Comparison of ENCODE assay signal across 21 cellular contexts in the genomic region with DNA sequence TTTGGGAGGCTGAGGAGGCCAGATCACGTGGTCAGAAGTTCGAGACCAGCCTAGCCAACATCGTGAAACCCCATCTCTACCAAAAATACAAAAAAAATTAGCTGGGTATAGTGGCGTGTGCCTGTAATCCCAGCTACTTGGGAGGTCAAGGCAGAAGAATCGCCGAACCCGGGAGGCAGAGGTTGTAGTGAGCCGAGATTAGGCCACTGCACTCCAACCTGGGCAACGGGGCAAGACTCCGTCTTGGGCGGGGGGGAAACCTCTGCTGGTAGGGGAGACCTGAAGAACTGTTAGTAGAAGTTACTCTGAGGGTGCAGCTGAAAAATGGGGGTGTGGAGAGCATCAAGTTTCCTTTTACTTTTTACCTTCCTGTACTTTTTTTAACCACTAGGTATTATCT. TPM values are rescaled to one million over a fixed set of nuclear protein-coding genes. Genes with fewer than 3 reads are reported as not detected.
DNase-seq lines count a peak whose midpoint lies in the region; ATAC-seq and TF ChIP-seq lines count a peak whose summit lies in the region.
"Had no signal": no experiment of that assay in that cellular context is flagged by ENCODE, and none has a peak within 500 bp of the region (broad histone marks: within the 10 kb centered on the region; RNA-seq: fewer than 3 reads in every experiment).

No MANE protein-coding gene starts in this region.

- peak overlapping the region in 1 of 5 experiments; percentile 92 for H3K27ac Mint-ChIP-seq in brain
- H3K27ac Mint-ChIP-seq in natural killer cell treated with Interleukin-12 subunit alpha and Interleukin-12 subunit beta and Interleukin-15 and Interleukin-18, amount 100 ng/mL, for 72 hours: no peak overlapping the region
- no peak overlapping the region for H3K27ac Mint-ChIP-seq in type B pancreatic cell
- H3K27ac Mint-ChIP-seq in activated CD4-positive, alpha-beta T cell treated with anti-CD3 and anti-CD28 coated beads, Interleukin-2, amount 10 ng/mL, durations not matched to agents 7 days and 5 days: no peak overlapping the region

- peak overlapping the region; percentile 100 for H3K27ac ChIP-seq in RWPE1
- H3K27ac ChIP-seq: C4-2B, KMS-11, SJSA1 had no signal

- DNase-seq in RWPE1 (ENCODE audit: low spot score) (no peak), type B pancreatic cell (ENCODE audit: extremely low spot score, unreplicated experiment) (no peak), NCI-H1048 (lab: John Stamatoyannopoulos, UW) (no peak), GM19240 (ENCODE audit: insufficient read length, low spot score) (no peak)
- DNase-seq in natural killer cell treated with Interleukin-12 subunit alpha and Interleukin-12 subunit beta and Interleukin-15 and Interleukin-18, amount 100 ng/mL, for 72 hours (ENCODE audit: low spot score): peak; percentile 31
- DNase-seq in activated CD4-positive, alpha-beta T cell treated with anti-CD3 and anti-CD28 coated beads, Interleukin-2, amount 10 ng/mL, durations not matched to agents 7 days and 5 days: no peak
- DNase-seq: ACHN, DMS 273 treated with DMSO at 0.1 percent for 48 hours, DND-41, H7, HFFc6, NCI-H1417 treated with DMSO at 0.1 percent for 48 hours, NCI-H187 treated with DMSO at 0.1 percent for 48 hours, NCI-H345, NCI-H526 had no signal

- CTCF ChIA-PET in RWPE1 (lab: Yijun Ruan, JAX): interaction anchor here (0.6 to 7.2 kb wide), 5 partner anchors 14 to 91 kb away, joined by 4 to 89 read pairs (median 6); a partner anchor contains a TSS
- CTCF ChIA-PET in activated CD4-positive, alpha-beta T cell treated with anti-CD3 and anti-CD28 coated beads, Interleukin-2, amount 10 ng/mL, durations not matched to agents 7 days and 5 days (lab: Charles Lee): interaction anchor here (0.8 to 8.1 kb wide), 3 partner anchors 10 to 48 kb away, joined by 3 to 72 read pairs (median 3); a partner anchor contains a TSS

- POLR2A ChIA-PET in RWPE1 (lab: Yijun Ruan, JAX; ENCODE audit: low non-redundant PET): interaction anchor here (0.6 kb wide), 1 partner anchor 33 kb away, joined by 3 read pairs; no protein-coding TSS in a partner anchor
- POLR2A ChIA-PET in activated CD4-positive, alpha-beta T cell treated with anti-CD3 and anti-CD28 coated beads, Interleukin-2, amount 10 ng/mL, durations not matched to agents 7 days and 5 days (lab: Charles Lee): no interaction called here

- no peak for ATAC-seq in natural killer cell treated with Interleukin-12 subunit alpha and Interleukin-12 subunit beta and Interleukin-15 and Interleukin-18, amount 100 ng/mL, for 72 hours

- H3K4me3 Mint-ChIP-seq in brain (peak overlapping the region in 4 of 5 experiments; percentile 54 to 97 (median 94)), type B pancreatic cell (peak overlapping the region; percentile 47)
- no peak overlapping the region for H3K4me3 Mint-ChIP-seq in natural killer cell treated with Interleukin-12 subunit alpha and Interleukin-12 subunit beta and Interleukin-15 and Interleukin-18, amount 100 ng/mL, for 72 hours
- no peak overlapping the region for H3K4me3 Mint-ChIP-seq in activated CD4-positive, alpha-beta T cell treated with anti-CD3 and anti-CD28 coated beads, Interleukin-2, amount 10 ng/mL, durations not matched to agents 7 days and 5 days

- H3K27me3 Mint-ChIP-seq in brain (peaks cover 14% of the 10 kb centered on the region), type B pancreatic cell (no peaks in the 10 kb centered on the region)
- peaks cover 15 to 28% of the 10 kb centered on the region in 2 donors for H3K27me3 Mint-ChIP-seq in natural killer cell treated with Interleukin-12 subunit alpha and Interleukin-12 subunit beta and Interleukin-15 and Interleukin-18, amount 100 ng/mL, for 72 hours
- peaks cover 48% of the 10 kb centered on the region for H3K27me3 Mint-ChIP-seq in activated CD4-positive, alpha-beta T cell treated with anti-CD3 and anti-CD28 coated beads, Interleukin-2, amount 10 ng/mL, durations not matched to agents 7 days and 5 days

- peaks cover 0 to 11% (median 0%) of the 10 kb centered on the region in 5 experiments for H3K9me3 Mint-ChIP-seq in brain
- no peaks in the 10 kb centered on the region for H3K9me3 Mint-ChIP-seq in natural killer cell treated with Interleukin-12 subunit alpha and Interleukin-12 subunit beta and Interleukin-15 and Interleukin-18, amount 100 ng/mL, for 72 hours
- H3K9me3 Mint-ChIP-seq in type B pancreatic cell: no peaks in the 10 kb centered on the region
- peaks cover 8% of the 10 kb centered on the region for H3K9me3 Mint-ChIP-seq in activated CD4-positive, alpha-beta T cell treated with anti-CD3 and anti-CD28 coated beads, Interleukin-2, amount 10 ng/mL, durations not matched to agents 7 days and 5 days
- H3K9me3 Mint-ChIP-seq: HFFc6 had no signal

- no peaks in the 10 kb centered on the region for H3K36me3 Mint-ChIP-seq in brain
- peaks cover 6% of the 10 kb centered on the region for H3K36me3 Mint-ChIP-seq in natural killer cell treated with Interleukin-12 subunit alpha and Interleukin-12 subunit beta and Interleukin-15 and Interleukin-18, amount 100 ng/mL, for 72 hours
- H3K36me3 Mint-ChIP-seq in type B pancreatic cell: no peaks in the 10 kb centered on the region
- peaks cover 3% of the 10 kb centered on the region for H3K36me3 Mint-ChIP-seq in activated CD4-positive, alpha-beta T cell treated with anti-CD3 and anti-CD28 coated beads, Interleukin-2, amount 10 ng/mL, durations not matched to agents 7 days and 5 days (ENCODE audit: low read depth)

- peaks cover 37% of the 10 kb centered on the region for H3K4me1 Mint-ChIP-seq in brain
- peaks cover 6 to 7% of the 10 kb centered on the region in 2 donors for H3K4me1 Mint-ChIP-seq in natural killer cell treated with Interleukin-12 subunit alpha and Interleukin-12 subunit beta and Interleukin-15 and Interleukin-18, amount 100 ng/mL, for 72 hours (ENCODE audit: low read depth in 2 of 2)
- H3K4me1 Mint-ChIP-seq in type B pancreatic cell (ENCODE audit: unreplicated experiment): peaks cover 33% of the 10 kb centered on the region
- H3K4me1 Mint-ChIP-seq in activated CD4-positive, alpha-beta T cell treated with anti-CD3 and anti-CD28 coated beads, Interleukin-2, amount 10 ng/mL, durations not matched to agents 7 days and 5 days: peaks cover 11% of the 10 kb centered on the region

- TF ChIP-seq CTCF in RWPE1 (conservative IDR thresholded peaks at IDR 0.05; ENCODE audit: low read depth): no peak
- no peak for TF ChIP-seq CTCF in brain (conservative IDR thresholded peaks at IDR 0.05)
- no peak for TF ChIP-seq CTCF in type B pancreatic cell (conservative IDR thresholded peaks at IDR 0.05)

RNA-seq across cellular contexts. Expression of a gene that starts 2.2 kb away (rescaled TPM):
- polyA plus RNA-seq in brain (ENCODE audit: insufficient read depth, low read depth, low replicate concordance): 56.5 TPM
- under 1 TPM; 0.42 to 0.45 TPM for total RNA-seq in natural killer cell treated with Interleukin-12 subunit alpha and Interleukin-12 subunit beta and Interleukin-15 and Interleukin-18, amount 100 ng/mL, for 72 hours
- 96.4 and 138 TPM in 2 replicates for total RNA-seq in type B pancreatic cell (ENCODE audit: low replicate concordance)
- under 1 TPM; 0.94 TPM for total RNA-seq in activated CD4-positive, alpha-beta T cell treated with anti-CD3 and anti-CD28 coated beads, Interleukin-2, amount 10 ng/mL, durations not matched to agents 7 days and 5 days

RNA-seq across cellular contexts. Expression of a gene that starts 14.9 kb away (rescaled TPM):
- polyA plus RNA-seq in brain (ENCODE audit: insufficient read depth, low read depth, low replicate concordance): 8.8 TPM
- total RNA-seq in natural killer cell treated with Interleukin-12 subunit alpha and Interleukin-12 subunit beta and Interleukin-15 and Interleukin-18, amount 100 ng/mL, for 72 hours: 100 to 1,000 TPM; 158 to 198 TPM
- 83.4 and 167 TPM in 2 replicates for total RNA-seq in type B pancreatic cell (ENCODE audit: low replicate concordance)
- 100 to 1,000 TPM; 239 to 242 TPM for total RNA-seq in activated CD4-positive, alpha-beta T cell treated with anti-CD3 and anti-CD28 coated beads, Interleukin-2, amount 10 ng/mL, durations not matched to agents 7 days and 5 days

RNA-seq across cellular contexts. Expression of a gene that starts 21.4 kb away (rescaled TPM):
- polyA plus RNA-seq in brain (ENCODE audit: insufficient read depth, low read depth, low replicate concordance): not detected
- not detected for total RNA-seq in natural killer cell treated with Interleukin-12 subunit alpha and Interleukin-12 subunit beta and Interleukin-15 and Interleukin-18, amount 100 ng/mL, for 72 hours
- not detected in 2 replicates for total RNA-seq in type B pancreatic cell (ENCODE audit: low replicate concordance)
- not detected for total RNA-seq in activated CD4-positive, alpha-beta T cell treated with anti-CD3 and anti-CD28 coated beads, Interleukin-2, amount 10 ng/mL, durations not matched to agents 7 days and 5 days
- total RNA-seq: G401, H7, HFFc6, HT-29, SJSA1 had no signal

RNA-seq across cellular contexts. Expression of a gene that starts 37.1 kb away (rescaled TPM):
- polyA plus RNA-seq in brain (ENCODE audit: insufficient read depth, low read depth, low replicate concordance): 12.0 TPM
- total RNA-seq in natural killer cell treated with Interleukin-12 subunit alpha and Interleukin-12 subunit beta and Interleukin-15 and Interleukin-18, amount 100 ng/mL, for 72 hours: 1 to 10 TPM; 7.7 to 8.0 TPM
- 48.3 and 49.7 TPM in 2 replicates for total RNA-seq in type B pancreatic cell (ENCODE audit: low replicate concordance)
- total RNA-seq in activated CD4-positive, alpha-beta T cell treated with anti-CD3 and anti-CD28 coated beads, Interleukin-2, amount 10 ng/mL, durations not matched to agents 7 days and 5 days: 1 to 10 TPM; 5.5 to 6.8 TPM

RNA-seq across cellular contexts. Expression of a gene that starts 47.5 kb away (rescaled TPM):
- 11.2 TPM for polyA plus RNA-seq in brain (ENCODE audit: insufficient read depth, low read depth, low replicate concordance)
- 10 to 100 TPM; 25.5 to 34.1 TPM for total RNA-seq in natural killer cell treated with Interleukin-12 subunit alpha and Interleukin-12 subunit beta and Interleukin-15 and Interleukin-18, amount 100 ng/mL, for 72 hours
- 17.4 and 32.0 TPM in 2 replicates for total RNA-seq in type B pancreatic cell (ENCODE audit: low replicate concordance)
- total RNA-seq in activated CD4-positive, alpha-beta T cell treated with anti-CD3 and anti-CD28 coated beads, Interleukin-2, amount 10 ng/mL, durations not matched to agents 7 days and 5 days: 10 to 100 TPM; 50.2 to 54.3 TPM

Comparison
In these comparisons a context has a peak if more than half of its experiments do, and no peak if none do; other contexts are left out.
1. H3K4me3 Mint-ChIP-seq: peak in brain (4 of 5) and type B pancreatic cell (single experiment); none in natural killer cell treated with Interleukin-12 subunit alpha and Interleukin-12 subunit beta and Interleukin-15 and Interleukin-18, amount 100 ng/mL, for 72 hours (single experiment) and activated CD4-positive, alpha-beta T cell treated with anti-CD3 and anti-CD28 coated beads, Interleukin-2, amount 10 ng/mL, durations not matched to agents 7 days and 5 days (single experiment).
2. RNA of a gene that starts 2.2 kb away (total RNA-seq): 96.4 to 138 TPM in type B pancreatic cell; 0.94 TPM in activated CD4-positive, alpha-beta T cell treated with anti-CD3 and anti-CD28 coated beads, Interleukin-2, amount 10 ng/mL, durations not matched to agents 7 days and 5 days and 0.42 to 0.45 TPM in natural killer cell treated with Interleukin-12 subunit alpha and Interleukin-12 subunit beta and Interleukin-15 and Interleukin-18, amount 100 ng/mL, for 72 hours; every median in the first group is over 10 times any median in the second.